14 cellular contexts compared by ENCODE assay signal in genomic region chr13:45337395-45337794, GRCh38. TPM values are rescaled to one million over a fixed set of nuclear protein-coding genes. Genes with fewer than 3 reads are reported as not detected.
DNase-seq lines count a peak whose midpoint lies in the region; ATAC-seq, FAIRE-seq and TF ChIP-seq lines count a peak whose summit lies in the region.
"Had no signal": no experiment of that assay in that cellular context is flagged by ENCODE, and none has a peak within 500 bp of the region (broad histone marks: within the 10 kb centered on the region; RNA-seq: fewer than 3 reads in every experiment).

No MANE protein-coding gene starts in this region.

- TF ChIP-seq EP300 in A549 (IDR thresholded peaks at IDR 0.05): no peak

- H3K27ac Mint-ChIP-seq in CD8-positive, alpha-beta memory T cell: peak overlapping the region in 7 of 8 donors; percentile 53 to 100 (median 78)
- H3K27ac Mint-ChIP-seq in activated T-helper 17 cell treated with anti-CD3 and anti-CD28 coated beads, Interleukin-2, amount 50 U/mL, for 72 hours: peak overlapping the region; percentile 64

- H3K27me3 ChIP-seq in CD8-positive, alpha-beta memory T cell (ENCODE audit: insufficient read depth, low read length, poor library complexity, severe bottlenecking): no peaks in the 10 kb centered on the region
- H3K27me3 ChIP-seq: SJSA1 had no signal

- POLR2A ChIA-PET in A549 (lab: Yijun Ruan, JAX): no interaction called here
- POLR2A ChIA-PET in CD8-positive, alpha-beta memory T cell (lab: Charles Lee): interaction anchor here (1.8 kb wide), 1 partner anchor 30 kb away, joined by 6 read pairs; no protein-coding TSS in a partner anchor

- CTCF ChIA-PET in A549 (lab: Yijun Ruan, JAX): interaction anchor here (1.1 to 1.2 kb wide), 2 partner anchors 11 to 33 kb away, joined by 3 to 4 read pairs; no protein-coding TSS in a partner anchor
- CTCF ChIA-PET in CD8-positive, alpha-beta memory T cell (lab: Charles Lee): interaction anchor here (1.3 to 1.9 kb wide), 3 partner anchors 28 to 68 kb away, joined by 3 to 6 read pairs (median 3); no protein-coding TSS in a partner anchor

- WGBS in A549 (ENCODE audit: missing lambda C conversion rate): 95% methylated on average over 3 of the region's 3 CpGs

- H3K4me3 ChIP-seq in A549 (no peak overlapping the region), fibroblast of villous mesenchyme (ENCODE audit: low read depth, low read length) (peak overlapping the region; percentile 3)
- H3K4me3 ChIP-seq in CD8-positive, alpha-beta memory T cell (ENCODE audit: low read length): no peak overlapping the region
- H3K4me3 ChIP-seq: SJSA1 had no signal

- no peak for TF ChIP-seq POLR2A in A549 (IDR thresholded peaks at IDR 0.05; ENCODE audit: low read length)

- H3K4me1 ChIP-seq in A549: peaks cover 70% of the 10 kb centered on the region
- H3K4me1 ChIP-seq in CD8-positive, alpha-beta memory T cell (ENCODE audit: insufficient read depth, low read length): peaks cover 79% of the 10 kb centered on the region

- no peak for ATAC-seq in A549
- peak; percentile 15 for ATAC-seq in activated T-helper 17 cell treated with anti-CD3 and anti-CD28 coated beads, Interleukin-2, amount 50 U/mL, for 72 hours (replicated peaks)
- no peak for ATAC-seq in Right ventricle myocardium superior (ENCODE audit: poor library complexity)
- no peak for ATAC-seq in HG03469 (IDR thresholded peaks at IDR 0.05; ENCODE audit: unreplicated experiment)

- H3K9me3 Mint-ChIP-seq in CD8-positive, alpha-beta memory T cell: peaks cover 0 to 4% (median 0%) of the 10 kb centered on the region in 5 donors
- no peaks in the 10 kb centered on the region for H3K9me3 Mint-ChIP-seq in activated T-helper 17 cell treated with anti-CD3 and anti-CD28 coated beads, Interleukin-2, amount 50 U/mL, for 72 hours

- H3K4me1 Mint-ChIP-seq in CD8-positive, alpha-beta memory T cell: peaks cover 83 to 95% (median 92%) of the 10 kb centered on the region in 3 donors
- peaks cover 56% of the 10 kb centered on the region for H3K4me1 Mint-ChIP-seq in activated T-helper 17 cell treated with anti-CD3 and anti-CD28 coated beads, Interleukin-2, amount 50 U/mL, for 72 hours

- peaks cover 38% of the 10 kb centered on the region for H3K36me3 ChIP-seq in CD8-positive, alpha-beta memory T cell (ENCODE audit: insufficient read depth, low read length)

- peak overlapping the region; percentile 90 for H3K4me2 ChIP-seq in A549

- peak overlapping the region in 6 of 7 donors; percentile 15 to 99 (median 89) for H3K4me3 Mint-ChIP-seq in CD8-positive, alpha-beta memory T cell
- H3K4me3 Mint-ChIP-seq in activated T-helper 17 cell treated with anti-CD3 and anti-CD28 coated beads, Interleukin-2, amount 50 U/mL, for 72 hours: peak overlapping the region; percentile 92

- no peak for TF ChIP-seq RAD21 in A549 (conservative IDR thresholded peaks at IDR 0.05 in 1 of 2, IDR thresholded peaks at IDR 0.05 in 1 of 2)

- TF ChIP-seq CTCF in A549 (IDR thresholded peaks at IDR 0.05) (no peak), fibroblast of villous mesenchyme (IDR thresholded peaks at IDR 0.05; ENCODE audit: insufficient read depth, low read depth, low read length) (no peak)

- H3K27ac ChIP-seq in A549: no peak overlapping the region
- H3K27ac ChIP-seq in CD8-positive, alpha-beta memory T cell (ENCODE audit: low read depth, low read length): no peak overlapping the region
- H3K27ac ChIP-seq: SJSA1 had no signal

- FAIRE-seq in A549 (lab: Jason Lieb, UNC): no peak

- H3K9me3 ChIP-seq in A549: no peaks in the 10 kb centered on the region
- no peaks in the 10 kb centered on the region for H3K9me3 ChIP-seq in CD8-positive, alpha-beta memory T cell (ENCODE audit: low read length)
- H3K9me3 ChIP-seq: SJSA1 had no signal

- peaks cover 0 to 4% of the 10 kb centered on the region in 2 donors for H3K27me3 Mint-ChIP-seq in CD8-positive, alpha-beta memory T cell
- H3K27me3 Mint-ChIP-seq in activated T-helper 17 cell treated with anti-CD3 and anti-CD28 coated beads, Interleukin-2, amount 50 U/mL, for 72 hours: no peaks in the 10 kb centered on the region

- DNase-seq in A549 (ENCODE audit: low read depth in 1 of 2, low spot score in 1 of 2) (no peak), fibroblast of villous mesenchyme (ENCODE audit: low read depth) (no peak), NOMO-1 treated with dmso at 0.1 percent for 144 hours (lab: John Stamatoyannopoulos, UW; ENCODE audit: unreplicated experiment) (no peak), Right ventricle myocardium superior (no peak), glomerular visceral epithelial cell (ENCODE audit: extremely low spot score) (no peak)
- no peak for DNase-seq in CD8-positive, alpha-beta memory T cell
- DNase-seq: activated CD4-positive, alpha-beta T cell treated with anti-CD3 and anti-CD28 coated beads for 1 hour; anterior cingulate cortex; NCI-H1105 treated with DMSO at 0.1 percent for 48 hours; NCI-H526 treated with DMSO at 0.1 percent for 48 hours; stimulated activated CD4-positive, alpha-beta T cell treated with anti-CD3 and anti-CD28 coated beads, Interleukin-4, amount 100 ng/mL, for 4 hours had no signal

- H3K36me3 Mint-ChIP-seq in CD8-positive, alpha-beta memory T cell: peaks cover 16 to 58% (median 30%) of the 10 kb centered on the region in 3 donors
- peaks cover 96% of the 10 kb centered on the region for H3K36me3 Mint-ChIP-seq in activated T-helper 17 cell treated with anti-CD3 and anti-CD28 coated beads, Interleukin-2, amount 50 U/mL, for 72 hours (ENCODE audit: low read depth)

- intact Hi-C loops in Right ventricle myocardium superior (cut with DNase I): no loop called here

TF ChIP-seq in A549, 52 proteins besides CTCF, POLR2A, EP300 and RAD21:
- TF ChIP-seq JUN (IDR thresholded peaks at IDR 0.05) (no peak), HOXA7 (CRISPR knock-in tag; IDR thresholded peaks at IDR 0.05) (0 out of 2 replicates have a peak, but pooled peaks have one; percentile 22), RARB (CRISPR knock-in tag; IDR thresholded peaks at IDR 0.05) (0 out of 2 replicates have a peak, but pooled peaks have one; percentile 25), HOXB5 (CRISPR knock-in tag; IDR thresholded peaks at IDR 0.05) (no peak), FOSB (CRISPR knock-in tag; IDR thresholded peaks at IDR 0.05) (0 out of 2 replicates have a peak, but pooled peaks have one; percentile 14)

RNA-seq across cellular contexts. Expression of gene TPT1, which starts 3.6 kb away (rescaled TPM):
- polyA plus RNA-seq in A549 (2011; rRNA removed): 3,255 and 3,850 TPM in 2 replicates
- 831 and 881 TPM in 2 replicates for polyA plus RNA-seq in A549 (2012; cell fraction: cytosol; rRNA removed)
- polyA plus RNA-seq in A549 (2012; cell fraction: nucleus; rRNA removed): 235 and 371 TPM in 2 replicates
- 2,037 to 2,646 TPM (median 2,486 TPM) in 3 replicates for polyA plus RNA-seq in A549 (2017; fragmentation: RNase III; extraction: RNeasy Plus Mini Kit Qiagen cat#74134 plus additional on column Dnase treatment)
- 744 and 954 TPM in 2 replicates for polyA minus RNA-seq in A549 (2011; rRNA and poly(A)+ RNA removed)
- total RNA-seq in CD8-positive, alpha-beta memory T cell: 1,000 to 10,000 TPM; 3,313 to 3,378 TPM
- polyA plus RNA-seq in CD8-positive, alpha-beta memory T cell: 2,788 TPM
- total RNA-seq in activated T-helper 17 cell treated with anti-CD3 and anti-CD28 coated beads, Interleukin-2, amount 50 U/mL, for 72 hours: 1,000 to 10,000 TPM; 3,139 to 4,606 TPM
- total RNA-seq in fibroblast of villous mesenchyme: 1,653 and 2,345 TPM in 2 replicates
- 4,220 TPM for total RNA-seq in Right ventricle myocardium superior
